12 cellular contexts compared by ENCODE assay signal in genomic region chr20:21127201-21127981, GRCh38. TPM values are rescaled to one million over a fixed set of nuclear protein-coding genes. Genes with fewer than 3 reads are reported as not detected.
DNase-seq lines count a peak whose midpoint lies in the region; ATAC-seq and TF ChIP-seq lines count a peak whose summit lies in the region.
"Had no signal": no experiment of that assay in that cellular context is flagged by ENCODE, and none has a peak within 500 bp of the region (broad histone marks: within the 10 kb centered on the region; RNA-seq: fewer than 3 reads in every experiment).

No MANE protein-coding gene starts in this region.

- H3K27me3 Mint-ChIP-seq in activated naive CD8-positive, alpha-beta T cell treated with anti-CD3 and anti-CD28 coated beads, Interleukin-2, amount 10 ng/mL, durations not matched to agents 7 days and 5 days: no peaks in the 10 kb centered on the region
- H3K27me3 Mint-ChIP-seq in naive thymus-derived CD8-positive, alpha-beta T cell: peaks cover 0 to 2% (median 0%) of the 10 kb centered on the region in 5 donors

- POLR2A ChIA-PET in BJ (lab: Charles Lee): no interaction called here
- POLR2A ChIA-PET in activated naive CD8-positive, alpha-beta T cell treated with anti-CD3 and anti-CD28 coated beads, Interleukin-2, amount 10 ng/mL, durations not matched to agents 7 days and 5 days (lab: Charles Lee): interaction anchor here (1.7 to 2.1 kb wide), 2 partner anchors 7 to 108 kb away, joined by 5 to 17 read pairs; no protein-coding TSS in a partner anchor
- POLR2A ChIA-PET in naive thymus-derived CD8-positive, alpha-beta T cell (lab: Charles Lee): no interaction called here

- no peaks in the 10 kb centered on the region for H3K27me3 ChIP-seq in BJ (ENCODE audit: control insufficient read depth, insufficient read depth, low read length)
- H3K27me3 ChIP-seq: neutrophil had no signal

- H3K4me1 Mint-ChIP-seq in activated naive CD8-positive, alpha-beta T cell treated with anti-CD3 and anti-CD28 coated beads, Interleukin-2, amount 10 ng/mL, durations not matched to agents 7 days and 5 days: peaks cover 20% of the 10 kb centered on the region
- H3K4me1 Mint-ChIP-seq in naive thymus-derived CD8-positive, alpha-beta T cell: peaks cover 15 to 28% (median 24%) of the 10 kb centered on the region in 4 donors

- no peak for DNase-seq in BJ (ENCODE audit: low read depth)
- no peak for DNase-seq in HFF-Myc (ENCODE audit: extremely low read depth, low read depth)
- DNase-seq in activated naive CD8-positive, alpha-beta T cell treated with anti-CD3 and anti-CD28 coated beads, Interleukin-2, amount 10 ng/mL, durations not matched to agents 7 days and 5 days: no peak
- DNase-seq in naive thymus-derived CD8-positive, alpha-beta T cell: no peak
- no peak for DNase-seq in NK-92 treated with Interleukin-12 subunit alpha and Interleukin-12 subunit beta, amount 100 ng/mL, for 24 hours (lab: John Stamatoyannopoulos, UW)
- no peak for DNase-seq in left lobe of liver (ENCODE audit: low spot score)
- DNase-seq: DMS79 treated with DMSO at 0.1 percent for 48 hours, NCI-H187, RPMI8226 had no signal

- CTCF ChIA-PET in BJ (lab: Yijun Ruan, JAX): interaction anchor here (1.0 to 2.9 kb wide), 5 partner anchors 13 to 108 kb away, joined by 3 to 16 read pairs (median 7); no protein-coding TSS in a partner anchor

- H3K36me3 ChIP-seq in BJ (ENCODE audit: control insufficient read depth, insufficient read depth, low read length): no peaks in the 10 kb centered on the region
- H3K36me3 ChIP-seq: neutrophil had no signal

- no peak for ATAC-seq in activated naive CD8-positive, alpha-beta T cell treated with anti-CD3 and anti-CD28 coated beads, Interleukin-2, amount 10 ng/mL, durations not matched to agents 7 days and 5 days (ENCODE audit: low read depth)
- no peak for ATAC-seq in naive thymus-derived CD8-positive, alpha-beta T cell
- no peak for ATAC-seq in left lobe of liver
- no peak for ATAC-seq in GM21390 (IDR thresholded peaks at IDR 0.05; ENCODE audit: unreplicated experiment)
- no peak for ATAC-seq in GM18868 (IDR thresholded peaks at IDR 0.05; ENCODE audit: unreplicated experiment)

- H3K4me3 ChIP-seq in BJ (ENCODE audit: low read depth, low read length) (peak overlapping the region; percentile 97; the same call in 1 of the 2 replicates), HFF-Myc (replicated peaks; ENCODE audit: low read depth, low read length) (peak overlapping the region; percentile 92)

- no peaks in the 10 kb centered on the region for H3K9me3 Mint-ChIP-seq in activated naive CD8-positive, alpha-beta T cell treated with anti-CD3 and anti-CD28 coated beads, Interleukin-2, amount 10 ng/mL, durations not matched to agents 7 days and 5 days
- H3K9me3 Mint-ChIP-seq in naive thymus-derived CD8-positive, alpha-beta T cell: no peaks in the 10 kb centered on the region

- H3K4me3 Mint-ChIP-seq in activated naive CD8-positive, alpha-beta T cell treated with anti-CD3 and anti-CD28 coated beads, Interleukin-2, amount 10 ng/mL, durations not matched to agents 7 days and 5 days: peak overlapping the region; percentile 91
- peak overlapping the region; percentile 63 to 95 (median 93) for H3K4me3 Mint-ChIP-seq in naive thymus-derived CD8-positive, alpha-beta T cell

- TF ChIP-seq CTCF in BJ (IDR thresholded peaks at IDR 0.05; ENCODE audit: insufficient read depth, low read depth, low read length) (no peak), HFF-Myc (IDR thresholded peaks at IDR 0.05; ENCODE audit: low read depth, low read length, missing control alignments) (no peak)

- no peak overlapping the region for H3K27ac Mint-ChIP-seq in activated naive CD8-positive, alpha-beta T cell treated with anti-CD3 and anti-CD28 coated beads, Interleukin-2, amount 10 ng/mL, durations not matched to agents 7 days and 5 days
- peak overlapping the region in 4 of 10 donors; percentile 41 to 92 (median 84) for H3K27ac Mint-ChIP-seq in naive thymus-derived CD8-positive, alpha-beta T cell

- peaks cover 4% of the 10 kb centered on the region for H3K36me3 Mint-ChIP-seq in activated naive CD8-positive, alpha-beta T cell treated with anti-CD3 and anti-CD28 coated beads, Interleukin-2, amount 10 ng/mL, durations not matched to agents 7 days and 5 days
- peaks cover 0 to 16% (median 4%) of the 10 kb centered on the region in 3 donors for H3K36me3 Mint-ChIP-seq in naive thymus-derived CD8-positive, alpha-beta T cell

RNA-seq across cellular contexts. Expression of gene KIZ, which starts 1.5 kb away (rescaled TPM):
- polyA plus RNA-seq in BJ (2011; rRNA removed): 13.6 and 22.8 TPM in 2 replicates
- polyA minus RNA-seq in BJ (2011; rRNA and poly(A)+ RNA removed): 5.6 and 6.2 TPM in 2 replicates
- 10 to 100 TPM; 33.4 to 36.6 TPM for total RNA-seq in activated naive CD8-positive, alpha-beta T cell treated with anti-CD3 and anti-CD28 coated beads, Interleukin-2, amount 10 ng/mL, durations not matched to agents 7 days and 5 days
- total RNA-seq in naive thymus-derived CD8-positive, alpha-beta T cell: 10 to 100 TPM; 59.7 to 62.9 TPM
- polyA plus RNA-seq in naive thymus-derived CD8-positive, alpha-beta T cell: 10 to 100 TPM; 19.4 to 27.7 (median 22.3) TPM
- 6.8 TPM for total RNA-seq in left lobe of liver

RNA-seq across cellular contexts. Expression of gene LINC00237, which starts 21.2 kb away (rescaled TPM):
- not detected in 2 replicates for polyA plus RNA-seq in BJ (2011; rRNA removed)
- not detected in 2 replicates for polyA minus RNA-seq in BJ (2011; rRNA and poly(A)+ RNA removed)
- under 1 TPM in 1 of 2 experiments, not detected in 1; 0.33 TPM for total RNA-seq in activated naive CD8-positive, alpha-beta T cell treated with anti-CD3 and anti-CD28 coated beads, Interleukin-2, amount 10 ng/mL, durations not matched to agents 7 days and 5 days
- total RNA-seq in naive thymus-derived CD8-positive, alpha-beta T cell: not detected
- under 1 TPM in 1 of 3 donors, not detected in 2; 0.56 TPM for polyA plus RNA-seq in naive thymus-derived CD8-positive, alpha-beta T cell
- total RNA-seq in left lobe of liver: not detected
